9 cellular contexts compared by ENCODE assay signal in the genomic region with DNA sequence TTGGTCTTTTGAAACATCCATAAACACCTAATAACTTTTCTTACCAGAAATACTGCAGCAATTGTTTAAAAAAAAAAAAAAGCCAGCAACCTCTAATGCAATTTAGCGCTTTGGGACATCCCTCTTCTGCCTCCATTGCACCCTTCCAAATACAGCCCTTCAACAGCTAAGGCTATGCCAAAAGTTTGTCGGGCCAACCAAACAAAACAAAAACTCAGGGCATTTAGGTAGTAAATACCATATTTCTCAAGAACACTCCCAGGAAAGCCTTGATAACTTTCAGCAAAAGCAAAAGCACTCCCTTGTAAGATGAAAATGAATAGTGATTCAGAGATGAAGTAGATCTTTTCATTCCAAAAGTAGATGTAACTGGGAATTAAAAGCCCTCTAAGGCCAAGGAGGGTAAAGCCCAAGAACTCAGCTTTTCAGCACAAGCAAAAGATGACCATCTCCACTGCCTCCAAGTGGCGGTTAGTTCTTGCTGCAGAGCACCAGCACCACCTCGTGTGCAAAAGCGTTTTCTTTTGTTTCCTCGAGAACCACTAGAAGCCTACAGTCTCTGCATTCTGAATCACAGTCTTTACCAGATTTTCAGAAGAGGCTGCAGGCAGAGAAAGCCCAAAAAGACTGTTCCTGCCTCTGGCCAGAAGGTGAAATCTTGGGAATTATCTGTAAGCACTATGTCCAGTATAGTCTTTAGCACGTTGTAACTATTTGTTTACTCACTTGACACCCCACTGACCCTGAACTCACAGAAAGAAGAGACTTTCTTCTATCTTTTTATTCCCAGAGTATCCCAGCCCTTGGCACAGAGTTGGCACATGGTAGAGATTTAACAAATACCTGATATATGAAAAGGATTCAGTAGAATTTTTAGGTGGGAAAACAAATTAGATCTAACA. TPM values are rescaled to one million over a fixed set of nuclear protein-coding genes. Genes with fewer than 3 reads are reported as not detected.
DNase-seq lines count a peak whose midpoint lies in the region; ATAC-seq lines count a peak whose summit lies in the region.
"Had no signal": no experiment of that assay in that cellular context is flagged by ENCODE, and none has a peak within 500 bp of the region (broad histone marks: within the 10 kb centered on the region; RNA-seq: fewer than 3 reads in every experiment).

No MANE protein-coding gene starts in this region.

- no peaks in the 10 kb centered on the region for H3K36me3 Mint-ChIP-seq in activated naive CD4-positive, alpha-beta T cell treated with anti-CD3 and anti-CD28 coated beads, Interleukin-2, amount 10 ng/mL, durations not matched to agents 7 days and 5 days
- H3K36me3 Mint-ChIP-seq: T-cell had no signal

- H3K27me3 Mint-ChIP-seq in activated naive CD4-positive, alpha-beta T cell treated with anti-CD3 and anti-CD28 coated beads, Interleukin-2, amount 10 ng/mL, durations not matched to agents 7 days and 5 days: peaks cover 12% of the 10 kb centered on the region

- H3K4me3 Mint-ChIP-seq in activated naive CD4-positive, alpha-beta T cell treated with anti-CD3 and anti-CD28 coated beads, Interleukin-2, amount 10 ng/mL, durations not matched to agents 7 days and 5 days: no peak overlapping the region
- H3K4me3 Mint-ChIP-seq: T-cell had no signal

- H3K9me3 Mint-ChIP-seq in activated naive CD4-positive, alpha-beta T cell treated with anti-CD3 and anti-CD28 coated beads, Interleukin-2, amount 10 ng/mL, durations not matched to agents 7 days and 5 days: no peaks in the 10 kb centered on the region
- H3K9me3 Mint-ChIP-seq: T-cell had no signal

- peak; percentile 68 for ATAC-seq in GM18858 (IDR thresholded peaks at IDR 0.05; ENCODE audit: unreplicated experiment)
- peak; percentile 68 for ATAC-seq in HG03175 (IDR thresholded peaks at IDR 0.05; ENCODE audit: unreplicated experiment)
- peak; percentile 91 for ATAC-seq in left ventricle myocardium superior
- peak; percentile 92 for ATAC-seq in sciatic nerve

- CTCF ChIA-PET in activated naive CD4-positive, alpha-beta T cell treated with anti-CD3 and anti-CD28 coated beads, Interleukin-2, amount 10 ng/mL, durations not matched to agents 7 days and 5 days (lab: Charles Lee): interaction anchor here (0.7 to 3.4 kb wide), 6 partner anchors 44 to 502 kb away, joined by 3 to 19 read pairs (median 4); no protein-coding TSS in a partner anchor

- H3K27ac Mint-ChIP-seq in activated naive CD4-positive, alpha-beta T cell treated with anti-CD3 and anti-CD28 coated beads, Interleukin-2, amount 10 ng/mL, durations not matched to agents 7 days and 5 days: no peak overlapping the region
- H3K27ac Mint-ChIP-seq: T-cell had no signal

- intact Hi-C loops in left ventricle myocardium superior (cut with micrococcal nuclease) (loop anchor here (5.0 kb wide), 1 partner anchor 210 kb away; no protein-coding TSS in a partner anchor), sciatic nerve (cut with DNase I) (loop anchor here (2.0 kb wide), 1 partner anchor 211 kb away; no protein-coding TSS in a partner anchor)

- no peaks in the 10 kb centered on the region for H3K4me1 Mint-ChIP-seq in activated naive CD4-positive, alpha-beta T cell treated with anti-CD3 and anti-CD28 coated beads, Interleukin-2, amount 10 ng/mL, durations not matched to agents 7 days and 5 days
- H3K4me1 Mint-ChIP-seq: T-cell had no signal

- DNase-seq in C1 segment of cervical spinal cord (lab: John Stamatoyannopoulos, UW): peak in 10 of 14 donors; percentile 0 to 30 (median 3)
- peak; percentile 80 for DNase-seq in NCI-H2227 treated with DMSO at 0.1 percent for 48 hours (lab: John Stamatoyannopoulos, UW)
- DNase-seq in activated naive CD4-positive, alpha-beta T cell treated with anti-CD3 and anti-CD28 coated beads, Interleukin-2, amount 10 ng/mL, durations not matched to agents 7 days and 5 days: peak; percentile 47
- DNase-seq in left ventricle myocardium superior: peak; percentile 39
- peak; percentile 73 for DNase-seq in sciatic nerve (ENCODE audit: low spot score)
- no peak for DNase-seq in central memory CD4-positive, alpha-beta T cell

RNA-seq across cellular contexts. Expression of gene SIX6, which starts 53.1 kb away (rescaled TPM):
- total RNA-seq in left ventricle myocardium superior: not detected
- total RNA-seq in sciatic nerve: not detected
- total RNA-seq: T-cell had no signal
